In genomic region chr10:7407368-7408002, GRCh38 we compare ENCODE assay signal across 9 cellular contexts.
DNase-seq lines count a peak whose midpoint lies in the region; TF ChIP-seq lines count a peak whose summit lies in the region.
"Had no signal": no experiment of that assay in that cellular context is flagged by ENCODE, and none has a peak within 500 bp of the region (broad histone marks: within the 10 kb centered on the region; RNA-seq: fewer than 3 reads in every experiment).

No MANE protein-coding gene starts in this region.

- H3K4me1 ChIP-seq in BLaER1 (peaks cover 67% of the 10 kb centered on the region), OCI-LY3 (ENCODE audit: low read length) (peaks cover 4% of the 10 kb centered on the region), neuron (ENCODE audit: insufficient read depth, low read length) (peaks cover 15% of the 10 kb centered on the region)

- TF ChIP-seq CTCF in OCI-LY3 (IDR thresholded peaks at IDR 0.05; ENCODE audit: low read depth, low read length), result no peak
- TF ChIP-seq CTCF in epithelial cell of esophagus (IDR thresholded peaks at IDR 0.05; ENCODE audit: insufficient read depth, low read depth, low read length, missing control alignments), result no peak

- H3K36me3 ChIP-seq in BLaER1, result peaks cover 41% of the 10 kb centered on the region
- peaks cover 7% of the 10 kb centered on the region for H3K36me3 ChIP-seq in OCI-LY3 (replicated peaks; ENCODE audit: low read depth, low read length)
- H3K36me3 ChIP-seq in neuron (ENCODE audit: insufficient read depth, low read length), result no peaks in the 10 kb centered on the region

- H3K9me3 ChIP-seq in BLaER1 (peaks cover 7% of the 10 kb centered on the region; the same call in 1 of the 2 replicates), OCI-LY3 (ENCODE audit: insufficient read depth, low read length) (no peaks in the 10 kb centered on the region), neuron (ENCODE audit: low read length) (peaks cover 4% of the 10 kb centered on the region)

- H3K27me3 ChIP-seq in BLaER1, result peaks cover 11% of the 10 kb centered on the region
- no peaks in the 10 kb centered on the region for H3K27me3 ChIP-seq in OCI-LY3 (ENCODE audit: low read depth, low read length)
- peaks cover 31% of the 10 kb centered on the region for H3K27me3 ChIP-seq in neuron (ENCODE audit: insufficient read depth, low read length)

- H2AFZ ChIP-seq in OCI-LY3 (ENCODE audit: low read depth, low read length) (no peak overlapping the region), neuron (ENCODE audit: low read depth, low read length) (peak overlapping the region; percentile 74)

- peak overlapping the region; percentile 96 for H3K4me2 ChIP-seq in BLaER1
- peak overlapping the region; percentile 90 for H3K4me2 ChIP-seq in OCI-LY3 (ENCODE audit: low read length)

- H3K9ac ChIP-seq in BLaER1, result peak overlapping the region; percentile 95
- H3K9ac ChIP-seq in OCI-LY3 (ENCODE audit: low read length), result no peak overlapping the region

- DNase-seq in epithelial cell of esophagus (ENCODE audit: low read depth), result no peak
- no peak for DNase-seq in germinal center (ENCODE audit: low spot score)
- no peak for DNase-seq in NCI-H1694 (lab: John Stamatoyannopoulos, UW)
- DNase-seq in HuH-7.5 (ENCODE audit: low spot score), result no peak
- no peak for DNase-seq in DMS79 (lab: John Stamatoyannopoulos, UW)
- DNase-seq: GDM1 had no signal

- H4K20me1 ChIP-seq in BLaER1 (peaks cover 41% of the 10 kb centered on the region), OCI-LY3 (ENCODE audit: insufficient read depth, low read length) (peaks cover 41% of the 10 kb centered on the region)

- H3K27ac ChIP-seq in BLaER1, result peak overlapping the region; percentile 94
- H3K27ac ChIP-seq in OCI-LY3 (ENCODE audit: low read length), result no peak overlapping the region

- H3K79me2 ChIP-seq in OCI-LY3 (ENCODE audit: low read length), result peaks cover 83% of the 10 kb centered on the region

- H3K4me3 ChIP-seq in BLaER1, result peak overlapping the region; percentile 90
- H3K4me3 ChIP-seq in OCI-LY3 (ENCODE audit: low read length), result peak overlapping the region; percentile 100; the same call in 1 of the 2 replicates
- peak overlapping the region; percentile 21 for H3K4me3 ChIP-seq in epithelial cell of esophagus (ENCODE audit: low read length)
- peak overlapping the region; percentile 89 for H3K4me3 ChIP-seq in neuron (ENCODE audit: low read length)

Comparison
In these comparisons a context has a peak if more than half of its experiments do, and no peak if none do; other contexts are left out.
1. H3K4me3 ChIP-seq: peak in every context shown above with its lines; median percentile 100 in OCI-LY3; 90 in BLaER1; 89 in neuron; 21 in epithelial cell of esophagus.